Comparison of ENCODE assay signal across 8 cellular contexts in genomic region chr19:9819590-9819898, GRCh38. TPM values are rescaled to one million over a fixed set of nuclear protein-coding genes. Genes with fewer than 3 reads are reported as not detected.
DNase-seq lines count a peak whose midpoint lies in the region; ATAC-seq, FAIRE-seq and TF ChIP-seq lines count a peak whose summit lies in the region.

No MANE protein-coding gene starts in this region.

- FAIRE-seq in GM12892 (lab: Jason Lieb, UNC) = no peak

- ATAC-seq in DND-41 (ENCODE audit: insufficient read depth, low read depth) = no peak; the same call in 2 of the 3 replicates

- no peaks in the 10 kb centered on the region for H3K27me3 ChIP-seq in DND-41 (ENCODE audit: insufficient read depth, low read length, poor library complexity)
- H3K27me3 ChIP-seq in duodenal mucosa (ENCODE audit: control insufficient read depth in 1 of 2, insufficient read depth in 2 of 2, low read length in 2 of 2) = no peaks in the 10 kb centered on the region

- peak overlapping the region; percentile 87 for H3K4me2 ChIP-seq in DND-41 (ENCODE audit: insufficient read depth, low read length)

- no peak for TF ChIP-seq POLR2A in GM12892 (IDR thresholded peaks at IDR 0.05; ENCODE audit: low read depth, low read length)

- no peaks in the 10 kb centered on the region for H4K20me1 ChIP-seq in DND-41 (ENCODE audit: insufficient read depth, low read length)

- no peaks in the 10 kb centered on the region for H3K27me3 Mint-ChIP-seq in osteocyte (ENCODE audit: unreplicated experiment)

- H3K9me3 ChIP-seq in DND-41 (ENCODE audit: insufficient read depth, low read length, severe bottlenecking) = peaks cover 12% of the 10 kb centered on the region
- peaks cover 0 to 3% of the 10 kb centered on the region in 2 donors for H3K9me3 ChIP-seq in duodenal mucosa (ENCODE audit: control insufficient read depth in 1 of 2, low read length in 2 of 2)

- in situ Hi-C loops in KBM-7 (cut with MboI; ENCODE audit: low pct_unique_long_range_greater_than_20kb, low sequenced_read_pairs) = no loop called here

- H3K4me1 ChIP-seq in DND-41 (ENCODE audit: insufficient read depth, low read length) = peaks cover 27% of the 10 kb centered on the region
- H3K4me1 ChIP-seq in duodenal mucosa (ENCODE audit: control insufficient read depth in 1 of 2, insufficient read depth in 2 of 2, low read length in 2 of 2) = peaks cover 17 to 20% of the 10 kb centered on the region in 2 donors

- TF ChIP-seq CTCF in DND-41 (IDR thresholded peaks at IDR 0.05; ENCODE audit: borderline replicate concordance, extremely low read depth, low read length, poor library complexity, severe bottlenecking) = no peak
- TF ChIP-seq CTCF in osteocyte (IDR thresholded peaks at IDR 0.05) = no peak

- peak overlapping the region; percentile 83 for H2AFZ ChIP-seq in DND-41 (ENCODE audit: low read depth, low read length)

- H3K4me1 Mint-ChIP-seq in osteocyte (ENCODE audit: unreplicated experiment) = peaks cover 40% of the 10 kb centered on the region

- H3K27ac ChIP-seq in DND-41 (ENCODE audit: low read length) = peak overlapping the region; percentile 73
- peak overlapping the region; percentile 52 for H3K27ac ChIP-seq in duodenal mucosa (ENCODE audit: low read depth, low read length)

- H3K36me3 ChIP-seq in DND-41 (ENCODE audit: insufficient read depth, low read length) (peaks cover 17% of the 10 kb centered on the region), duodenal mucosa (ENCODE audit: control insufficient read depth in 1 of 2, insufficient read depth in 2 of 2, low read length in 2 of 2) (peaks cover 0 to 4% of the 10 kb centered on the region in 2 donors)

- intact Hi-C loops in head of caudate nucleus (cut with DNase I) = loop anchor here (2.0 kb wide), 1 partner anchor 25 kb away; no protein-coding TSS in a partner anchor

- H3K27ac Mint-ChIP-seq in osteocyte (ENCODE audit: unreplicated experiment) = peak overlapping the region; percentile 98

- peak overlapping the region; percentile 46 for H3K9ac ChIP-seq in DND-41 (ENCODE audit: low read depth, low read length)
- H3K9ac ChIP-seq in duodenal mucosa (ENCODE audit: low read depth in 1 of 2, low read length in 2 of 2) = peak overlapping the region in 1 of 2 donors; percentile 43

- H3K9me3 Mint-ChIP-seq in osteocyte (ENCODE audit: unreplicated experiment) = no peaks in the 10 kb centered on the region

- H3K4me3 ChIP-seq in DND-41 (ENCODE audit: low read depth in 1 of 2, low read length in 2 of 2) (peak overlapping the region; percentile 26 to 72; a peak in 3 of 4 replicates), duodenal mucosa (ENCODE audit: low read depth in 1 of 2, low read length in 2 of 2) (peak overlapping the region; percentile 37 to 57)

- peaks cover 39% of the 10 kb centered on the region for H3K79me2 ChIP-seq in DND-41 (ENCODE audit: insufficient read depth, low read length)

- H3K36me3 Mint-ChIP-seq in osteocyte (ENCODE audit: unreplicated experiment) = peaks cover 10% of the 10 kb centered on the region

- peak overlapping the region; percentile 89 for H3K4me3 Mint-ChIP-seq in osteocyte (ENCODE audit: unreplicated experiment)

- DNase-seq in DND-41 = no peak
- peak; percentile 98 for DNase-seq in NCI-H510A treated with DMSO at 0.1 percent for 48 hours (lab: John Stamatoyannopoulos, UW)
- DNase-seq in osteocyte (ENCODE audit: extremely low spot score, unreplicated experiment) = no peak
- no peak for DNase-seq in KBM-7
- DNase-seq in head of caudate nucleus = no peak
- no peak for DNase-seq in dermis blood vessel endothelial cell
- no peak for DNase-seq in GM12892 (ENCODE audit: insufficient read length)

RNA-seq across cellular contexts. Expression of gene FBXL12, which starts 0.7 kb away (rescaled TPM):
- total RNA-seq in osteocyte (28.1 and 29.0 TPM in 2 replicates), dermis blood vessel endothelial cell (15.1 and 16.1 TPM in 2 replicates)
- 9.8 TPM for polyA plus RNA-seq in GM12892 (2012; ENCODE audit: missing spikeins)

RNA-seq across cellular contexts. Expression of gene UBL5, which starts 8.2 kb away (rescaled TPM):
- 258 and 260 TPM in 2 replicates for total RNA-seq in osteocyte
- total RNA-seq in dermis blood vessel endothelial cell = 116 and 361 TPM in 2 replicates
- 775 TPM for polyA plus RNA-seq in GM12892 (2012; ENCODE audit: missing spikeins)

RNA-seq across cellular contexts. Expression of gene PIN1, which starts 15.6 kb away (rescaled TPM):
- total RNA-seq in osteocyte = 67.4 and 70.3 TPM in 2 replicates
- total RNA-seq in dermis blood vessel endothelial cell = 99.4 and 127 TPM in 2 replicates
- polyA plus RNA-seq in GM12892 (2012; ENCODE audit: missing spikeins) = 36.4 TPM

RNA-seq across cellular contexts. Expression of gene ZNF846, which starts 51.0 kb away (rescaled TPM):
- total RNA-seq in osteocyte (15.3 and 16.0 TPM in 2 replicates), dermis blood vessel endothelial cell (4.9 and 9.2 TPM in 2 replicates)
- polyA plus RNA-seq in GM12892 (2012; ENCODE audit: missing spikeins) = 2.8 TPM
